In the genomic region with DNA sequence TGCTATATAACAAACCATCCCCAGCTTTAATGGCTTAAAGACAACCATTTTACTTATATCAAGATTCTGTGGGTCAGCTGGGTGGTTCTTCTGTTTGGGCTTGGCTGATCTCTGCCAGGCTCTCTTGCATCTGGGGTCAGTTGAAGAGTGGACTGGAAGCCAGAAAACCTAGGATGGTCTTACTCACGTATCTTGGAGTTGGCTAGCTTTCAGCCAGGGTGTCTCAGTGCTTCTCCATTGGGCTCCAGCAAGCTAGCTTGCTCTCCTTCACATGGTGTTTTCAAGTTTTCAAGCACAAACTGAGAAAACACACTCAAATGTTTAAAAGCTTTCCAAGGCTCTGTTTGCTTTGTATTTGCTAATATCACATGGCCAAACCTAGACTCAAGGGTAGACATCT, we compare ENCODE assay signal across 9 cellular contexts.
"Had no signal": no experiment of that assay in that cellular context is flagged by ENCODE, and none has a peak within 500 bp of the region (broad histone marks: within the 10 kb centered on the region; RNA-seq: fewer than 3 reads in every experiment).

No MANE protein-coding gene starts in this region.

- FAIRE-seq: HTR-8/SVneo had no signal

- H3K9me3 ChIP-seq: HAP-1 had no signal

- ATAC-seq: HCT116 had no signal

- H3K36me3 ChIP-seq: HAP-1 had no signal

- H3K4me3 ChIP-seq: GM23248, HAP-1 had no signal

- DNase-seq: GM23248, GOT3, H7, HFFc6, IMR-90, KBM-7 had no signal

- H3K27ac ChIP-seq: GM23248 had no signal

- H3K9ac ChIP-seq: GM23248 had no signal

- H2AFZ ChIP-seq: GM23248 had no signal

- H3K4me1 ChIP-seq: HAP-1 had no signal
